Comparison of ENCODE assay signal across 1 cellular context in the genomic region with DNA sequence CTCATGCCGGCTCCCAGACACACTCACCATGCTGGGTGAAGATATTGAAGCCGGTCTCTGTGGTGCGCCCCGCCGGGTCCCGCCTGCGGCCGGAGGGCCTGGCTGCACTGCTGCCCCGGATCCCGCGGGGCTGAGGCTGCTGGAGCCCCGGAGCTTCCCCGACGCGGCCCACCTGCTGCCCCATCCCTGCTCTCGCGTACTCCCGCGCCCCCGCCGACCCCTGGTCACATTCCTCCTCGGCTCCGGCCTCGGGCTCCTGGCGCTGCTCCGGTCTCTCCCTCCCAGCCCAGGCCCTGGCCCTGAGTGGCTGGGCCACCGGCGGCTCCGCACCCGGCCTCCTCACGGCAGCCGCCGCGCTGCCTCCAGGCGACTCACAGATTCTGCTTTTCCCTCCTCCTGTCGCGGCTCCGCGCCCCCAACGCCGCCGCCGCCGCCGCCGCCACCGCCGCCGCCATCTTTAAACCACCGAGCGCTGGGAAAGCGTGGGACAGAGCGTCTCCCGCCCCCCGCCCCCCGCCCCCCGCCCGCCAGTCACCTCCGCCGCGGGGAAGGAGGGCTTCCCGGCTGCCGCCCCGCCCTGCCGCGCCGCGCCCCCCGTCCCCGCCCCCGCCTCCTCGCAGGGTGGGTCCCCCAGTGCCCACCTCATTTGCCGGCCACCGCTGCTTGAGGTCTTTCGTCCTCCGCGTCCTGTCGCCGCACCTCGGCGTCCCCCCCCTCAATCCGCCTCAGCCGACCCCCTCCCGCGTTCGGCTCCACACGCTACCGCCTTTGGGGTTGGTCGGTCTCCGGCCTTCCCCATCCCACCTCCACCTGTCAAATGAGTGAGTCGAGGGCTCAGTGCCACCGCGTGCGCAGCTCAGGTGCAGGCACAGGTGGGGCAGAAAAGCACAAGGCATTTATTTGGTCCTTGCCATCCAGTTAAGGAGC.
TF ChIP-seq lines count a peak whose summit lies in the region.

A gene (minus strand): TSS at position 464 of the 927 bp plus-strand sequence. CDS start 280 bp downstream, at position 184.

TF ChIP-seq in K562, 482 proteins besides CTCF, POLR2A, EP300 and RAD21 (continued from another document and continues in another):
- TF ChIP-seq, protein P1, sequence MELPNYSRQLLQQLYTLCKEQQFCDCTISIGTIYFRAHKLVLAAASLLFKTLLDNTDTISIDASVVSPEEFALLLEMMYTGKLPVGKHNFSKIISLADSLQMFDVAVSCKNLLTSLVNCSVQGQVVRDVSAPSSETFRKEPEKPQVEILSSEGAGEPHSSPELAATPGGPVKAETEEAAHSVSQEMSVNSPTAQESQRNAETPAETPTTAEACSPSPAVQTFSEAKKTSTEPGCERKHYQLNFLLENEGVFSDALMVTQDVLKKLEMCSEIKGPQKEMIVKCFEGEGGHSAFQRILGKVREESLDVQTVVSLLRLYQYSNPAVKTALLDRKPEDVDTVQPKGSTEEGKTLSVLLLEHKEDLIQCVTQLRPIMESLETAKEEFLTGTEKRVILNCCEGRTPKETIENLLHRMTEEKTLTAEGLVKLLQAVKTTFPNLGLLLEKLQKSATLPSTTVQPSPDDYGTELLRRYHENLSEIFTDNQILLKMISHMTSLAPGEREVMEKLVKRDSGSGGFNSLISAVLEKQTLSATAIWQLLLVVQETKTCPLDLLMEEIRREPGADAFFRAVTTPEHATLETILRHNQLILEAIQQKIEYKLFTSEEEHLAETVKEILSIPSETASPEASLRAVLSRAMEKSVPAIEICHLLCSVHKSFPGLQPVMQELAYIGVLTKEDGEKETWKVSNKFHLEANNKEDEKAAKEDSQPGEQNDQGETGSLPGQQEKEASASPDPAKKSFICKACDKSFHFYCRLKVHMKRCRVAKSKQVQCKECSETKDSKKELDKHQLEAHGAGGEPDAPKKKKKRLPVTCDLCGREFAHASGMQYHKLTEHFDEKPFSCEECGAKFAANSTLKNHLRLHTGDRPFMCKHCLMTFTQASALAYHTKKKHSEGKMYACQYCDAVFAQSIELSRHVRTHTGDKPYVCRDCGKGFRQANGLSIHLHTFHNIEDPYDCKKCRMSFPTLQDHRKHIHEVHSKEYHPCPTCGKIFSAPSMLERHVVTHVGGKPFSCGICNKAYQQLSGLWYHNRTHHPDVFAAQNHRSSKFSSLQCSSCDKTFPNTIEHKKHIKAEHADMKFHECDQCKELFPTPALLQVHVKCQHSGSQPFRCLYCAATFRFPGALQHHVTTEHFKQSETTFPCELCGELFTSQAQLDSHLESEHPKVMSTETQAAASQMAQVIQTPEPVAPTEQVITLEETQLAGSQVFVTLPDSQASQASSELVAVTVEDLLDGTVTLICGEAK (IDR thresholded peaks at IDR 0.05) = no peak
- TF ChIP-seq, protein P1 (CRISPR knock-in tag; IDR thresholded peaks at IDR 0.05) = no peak
- TF ChIP-seq HNRNPLL (IDR thresholded peaks at IDR 0.05; ENCODE audit: low read depth, low read length, poor library complexity, severe bottlenecking) (no peak), ZSCAN32 (CRISPR knock-in tag; IDR thresholded peaks at IDR 0.05) (no peak), GTF2F1 (IDR thresholded peaks at IDR 0.05; ENCODE audit: low read depth, low read length) (no peak), ETV5 (CRISPR knock-in tag; IDR thresholded peaks at IDR 0.05; ENCODE audit: low read depth) (no peak), SUPT5H (IDR thresholded peaks at IDR 0.05) (peak; percentile 63; the same call in 1 of the 2 replicates), FOXA3 (CRISPR knock-in tag; conservative IDR thresholded peaks at IDR 0.05 in 1 of 2, IDR thresholded peaks at IDR 0.05 in 1 of 2) (peak in 1 of 2 experiments; percentile 39; a peak in 1 of 4 replicates), CBX5 (IDR thresholded peaks at IDR 0.05; ENCODE audit: borderline replicate concordance, low read depth) (no peak), ZNF3 (CRISPR knock-in tag; IDR thresholded peaks at IDR 0.05) (no peak), CEBPG (CRISPR knock-in tag; IDR thresholded peaks at IDR 0.05) (no peak), CEBPG (tag; conservative IDR thresholded peaks at IDR 0.05 in 1 of 2, IDR thresholded peaks at IDR 0.05 in 1 of 2) (no peak), PRPF4 (IDR thresholded peaks at IDR 0.05; ENCODE audit: insufficient read depth, low read depth, low read length, poor library complexity, severe bottlenecking) (no peak), MYNN (IDR thresholded peaks at IDR 0.05) (no peak), MYNN (CRISPR knock-in tag; IDR thresholded peaks at IDR 0.05) (no peak), SMC3 (conservative IDR thresholded peaks at IDR 0.05; ENCODE audit: insufficient read depth, low read depth, low read length) (no peak), FOXM1 (IDR thresholded peaks at IDR 0.05; ENCODE audit: low read depth) (no peak), FOXM1 (CRISPR knock-in tag; IDR thresholded peaks at IDR 0.05; ENCODE audit: low read depth) (0 out of 2 replicates have a peak, but pooled peaks have one; percentile 17), CTBP1 (IDR thresholded peaks at IDR 0.05; ENCODE audit: borderline replicate concordance) (0 out of 2 replicates have a peak, but pooled peaks have one; percentile 7)
- TF ChIP-seq, protein P2, sequence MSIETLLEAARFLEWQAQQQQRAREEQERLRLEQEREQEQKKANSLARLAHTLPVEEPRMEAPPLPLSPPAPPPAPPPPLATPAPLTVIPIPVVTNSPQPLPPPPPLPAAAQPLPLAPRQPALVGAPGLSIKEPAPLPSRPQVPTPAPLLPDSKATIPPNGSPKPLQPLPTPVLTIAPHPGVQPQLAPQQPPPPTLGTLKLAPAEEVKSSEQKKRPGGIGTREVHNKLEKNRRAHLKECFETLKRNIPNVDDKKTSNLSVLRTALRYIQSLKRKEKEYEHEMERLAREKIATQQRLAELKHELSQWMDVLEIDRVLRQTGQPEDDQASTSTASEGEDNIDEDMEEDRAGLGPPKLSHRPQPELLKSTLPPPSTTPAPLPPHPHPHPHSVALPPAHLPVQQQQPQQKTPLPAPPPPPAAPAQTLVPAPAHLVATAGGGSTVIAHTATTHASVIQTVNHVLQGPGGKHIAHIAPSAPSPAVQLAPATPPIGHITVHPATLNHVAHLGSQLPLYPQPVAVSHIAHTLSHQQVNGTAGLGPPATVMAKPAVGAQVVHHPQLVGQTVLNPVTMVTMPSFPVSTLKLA (conservative IDR thresholded peaks at IDR 0.05) = peak in 1 of 2 experiments; percentile 20; a peak in 1 of 4 replicates
- TF ChIP-seq, protein P3, sequence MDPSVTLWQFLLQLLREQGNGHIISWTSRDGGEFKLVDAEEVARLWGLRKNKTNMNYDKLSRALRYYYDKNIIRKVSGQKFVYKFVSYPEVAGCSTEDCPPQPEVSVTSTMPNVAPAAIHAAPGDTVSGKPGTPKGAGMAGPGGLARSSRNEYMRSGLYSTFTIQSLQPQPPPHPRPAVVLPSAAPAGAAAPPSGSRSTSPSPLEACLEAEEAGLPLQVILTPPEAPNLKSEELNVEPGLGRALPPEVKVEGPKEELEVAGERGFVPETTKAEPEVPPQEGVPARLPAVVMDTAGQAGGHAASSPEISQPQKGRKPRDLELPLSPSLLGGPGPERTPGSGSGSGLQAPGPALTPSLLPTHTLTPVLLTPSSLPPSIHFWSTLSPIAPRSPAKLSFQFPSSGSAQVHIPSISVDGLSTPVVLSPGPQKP (CRISPR knock-in tag; IDR thresholded peaks at IDR 0.05) = no peak
- TF ChIP-seq, protein P4, sequence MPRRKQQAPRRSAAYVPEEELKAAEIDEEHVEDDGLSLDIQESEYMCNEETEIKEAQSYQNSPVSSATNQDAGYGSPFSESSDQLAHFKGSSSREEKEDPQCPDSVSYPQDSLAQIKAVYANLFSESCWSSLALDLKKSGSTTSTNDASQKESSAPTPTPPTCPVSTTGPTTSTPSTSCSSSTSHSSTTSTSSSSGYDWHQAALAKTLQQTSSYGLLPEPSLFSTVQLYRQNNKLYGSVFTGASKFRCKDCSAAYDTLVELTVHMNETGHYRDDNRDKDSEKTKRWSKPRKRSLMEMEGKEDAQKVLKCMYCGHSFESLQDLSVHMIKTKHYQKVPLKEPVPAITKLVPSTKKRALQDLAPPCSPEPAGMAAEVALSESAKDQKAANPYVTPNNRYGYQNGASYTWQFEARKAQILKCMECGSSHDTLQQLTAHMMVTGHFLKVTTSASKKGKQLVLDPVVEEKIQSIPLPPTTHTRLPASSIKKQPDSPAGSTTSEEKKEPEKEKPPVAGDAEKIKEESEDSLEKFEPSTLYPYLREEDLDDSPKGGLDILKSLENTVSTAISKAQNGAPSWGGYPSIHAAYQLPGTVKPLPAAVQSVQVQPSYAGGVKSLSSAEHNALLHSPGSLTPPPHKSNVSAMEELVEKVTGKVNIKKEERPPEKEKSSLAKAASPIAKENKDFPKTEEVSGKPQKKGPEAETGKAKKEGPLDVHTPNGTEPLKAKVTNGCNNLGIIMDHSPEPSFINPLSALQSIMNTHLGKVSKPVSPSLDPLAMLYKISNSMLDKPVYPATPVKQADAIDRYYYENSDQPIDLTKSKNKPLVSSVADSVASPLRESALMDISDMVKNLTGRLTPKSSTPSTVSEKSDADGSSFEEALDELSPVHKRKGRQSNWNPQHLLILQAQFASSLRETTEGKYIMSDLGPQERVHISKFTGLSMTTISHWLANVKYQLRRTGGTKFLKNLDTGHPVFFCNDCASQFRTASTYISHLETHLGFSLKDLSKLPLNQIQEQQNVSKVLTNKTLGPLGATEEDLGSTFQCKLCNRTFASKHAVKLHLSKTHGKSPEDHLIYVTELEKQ (CRISPR knock-in tag; IDR thresholded peaks at IDR 0.05) = no peak
- TF ChIP-seq, protein P5, sequence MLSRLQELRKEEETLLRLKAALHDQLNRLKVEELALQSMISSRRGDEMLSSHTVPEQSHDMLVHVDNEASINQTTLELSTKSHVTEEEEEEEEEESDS (CRISPR knock-in tag; IDR thresholded peaks at IDR 0.05) = no peak
- TF ChIP-seq, protein P6, sequence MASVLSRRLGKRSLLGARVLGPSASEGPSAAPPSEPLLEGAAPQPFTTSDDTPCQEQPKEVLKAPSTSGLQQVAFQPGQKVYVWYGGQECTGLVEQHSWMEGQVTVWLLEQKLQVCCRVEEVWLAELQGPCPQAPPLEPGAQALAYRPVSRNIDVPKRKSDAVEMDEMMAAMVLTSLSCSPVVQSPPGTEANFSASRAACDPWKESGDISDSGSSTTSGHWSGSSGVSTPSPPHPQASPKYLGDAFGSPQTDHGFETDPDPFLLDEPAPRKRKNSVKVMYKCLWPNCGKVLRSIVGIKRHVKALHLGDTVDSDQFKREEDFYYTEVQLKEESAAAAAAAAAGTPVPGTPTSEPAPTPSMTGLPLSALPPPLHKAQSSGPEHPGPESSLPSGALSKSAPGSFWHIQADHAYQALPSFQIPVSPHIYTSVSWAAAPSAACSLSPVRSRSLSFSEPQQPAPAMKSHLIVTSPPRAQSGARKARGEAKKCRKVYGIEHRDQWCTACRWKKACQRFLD (CRISPR knock-in tag; IDR thresholded peaks at IDR 0.05) = no peak
- TF ChIP-seq, protein P7, sequence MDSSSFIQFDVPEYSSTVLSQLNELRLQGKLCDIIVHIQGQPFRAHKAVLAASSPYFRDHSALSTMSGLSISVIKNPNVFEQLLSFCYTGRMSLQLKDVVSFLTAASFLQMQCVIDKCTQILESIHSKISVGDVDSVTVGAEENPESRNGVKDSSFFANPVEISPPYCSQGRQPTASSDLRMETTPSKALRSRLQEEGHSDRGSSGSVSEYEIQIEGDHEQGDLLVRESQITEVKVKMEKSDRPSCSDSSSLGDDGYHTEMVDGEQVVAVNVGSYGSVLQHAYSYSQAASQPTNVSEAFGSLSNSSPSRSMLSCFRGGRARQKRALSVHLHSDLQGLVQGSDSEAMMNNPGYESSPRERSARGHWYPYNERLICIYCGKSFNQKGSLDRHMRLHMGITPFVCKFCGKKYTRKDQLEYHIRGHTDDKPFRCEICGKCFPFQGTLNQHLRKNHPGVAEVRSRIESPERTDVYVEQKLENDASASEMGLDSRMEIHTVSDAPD (CRISPR knock-in tag; IDR thresholded peaks at IDR 0.05) = no peak
- TF ChIP-seq, protein P8, sequence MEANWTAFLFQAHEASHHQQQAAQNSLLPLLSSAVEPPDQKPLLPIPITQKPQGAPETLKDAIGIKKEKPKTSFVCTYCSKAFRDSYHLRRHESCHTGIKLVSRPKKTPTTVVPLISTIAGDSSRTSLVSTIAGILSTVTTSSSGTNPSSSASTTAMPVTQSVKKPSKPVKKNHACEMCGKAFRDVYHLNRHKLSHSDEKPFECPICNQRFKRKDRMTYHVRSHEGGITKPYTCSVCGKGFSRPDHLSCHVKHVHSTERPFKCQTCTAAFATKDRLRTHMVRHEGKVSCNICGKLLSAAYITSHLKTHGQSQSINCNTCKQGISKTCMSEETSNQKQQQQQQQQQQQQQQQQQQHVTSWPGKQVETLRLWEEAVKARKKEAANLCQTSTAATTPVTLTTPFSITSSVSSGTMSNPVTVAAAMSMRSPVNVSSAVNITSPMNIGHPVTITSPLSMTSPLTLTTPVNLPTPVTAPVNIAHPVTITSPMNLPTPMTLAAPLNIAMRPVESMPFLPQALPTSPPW (CRISPR knock-in tag; IDR thresholded peaks at IDR 0.05) = peak; percentile 99
- TF ChIP-seq, protein P9, sequence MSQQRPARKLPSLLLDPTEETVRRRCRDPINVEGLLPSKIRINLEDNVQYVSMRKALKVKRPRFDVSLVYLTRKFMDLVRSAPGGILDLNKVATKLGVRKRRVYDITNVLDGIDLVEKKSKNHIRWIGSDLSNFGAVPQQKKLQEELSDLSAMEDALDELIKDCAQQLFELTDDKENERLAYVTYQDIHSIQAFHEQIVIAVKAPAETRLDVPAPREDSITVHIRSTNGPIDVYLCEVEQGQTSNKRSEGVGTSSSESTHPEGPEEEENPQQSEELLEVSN (IDR thresholded peaks at IDR 0.05; ENCODE audit: borderline replicate concordance in 1 of 2, extremely low read depth in 1 of 2, insufficient read depth in 1 of 2, insufficient read length in 1 of 2, low read depth in 1 of 2, low read length in 1 of 2, poor library complexity in 1 of 2, severe bottlenecking in 1 of 2) = peak in 1 of 2 experiments; percentile 52
